ENCODE assay signal across 25 cellular contexts in genomic region chr4:98334461-98334860, GRCh38.
"Had no signal": no experiment of that assay in that cellular context is flagged by ENCODE, and none has a peak within 500 bp of the region (broad histone marks: within the 10 kb centered on the region; RNA-seq: fewer than 3 reads in every experiment).

No MANE protein-coding gene starts in this region.

- H3K9me3 ChIP-seq: SJSA1 had no signal

- H3K27ac ChIP-seq: HL-60, SJSA1, SK-N-MC had no signal

- DNase-seq: KBM-7, MV-4-11, NCI-H1048, NCI-H1105 treated with DMSO at 0.1 percent for 48 hours, NCI-H1417 treated with DMSO at 0.1 percent for 48 hours, NCI-H146, NCI-H1694 treated with DMSO at 0.1 percent for 48 hours, NCI-H1930, NCI-H2081, NCI-H2107, NCI-H226, NCI-H446, NCI-H510A, NCI-H524 treated with DMSO at 0.1 percent for 48 hours, NCI-H69, NCI-H774, Right ventricle myocardium superior, RPMI8226, SIG-M5 had no signal

- H3K36me3 ChIP-seq: SJSA1 had no signal

- FAIRE-seq: HTR-8/SVneo, RCC 7860 had no signal

- H3K4me3 Mint-ChIP-seq: IgD-negative memory B cell had no signal

- H3K27me3 Mint-ChIP-seq: IgD-negative memory B cell had no signal

- H3K4me3 ChIP-seq: SJSA1, SK-N-MC had no signal

- H3K27me3 ChIP-seq: SJSA1 had no signal
